7 cellular contexts compared by ENCODE assay signal in genomic region chr19:44374789-44375188, GRCh38. TPM values are rescaled to one million over a fixed set of nuclear protein-coding genes. Genes with fewer than 3 reads are reported as not detected.
"Had no signal": no experiment of that assay in that cellular context is flagged by ENCODE, and none has a peak within 500 bp of the region (broad histone marks: within the 10 kb centered on the region; RNA-seq: fewer than 3 reads in every experiment).

No MANE protein-coding gene starts in this region.

- DNase-seq: IMR-90, KBM-7, KG1 had no signal

- H3K27ac ChIP-seq: HL-60 had no signal

- ATAC-seq: HepG2, K562 had no signal

- H3K4me3 ChIP-seq: K562 had no signal

RNA-seq across cellular contexts. Expression of gene ZNF112, which starts 18.3 kb away (rescaled TPM):
- polyA plus RNA-seq: IgD-negative memory B cell had no signal
